ENCODE assay signal across 18 cellular contexts in genomic region chr4:84051728-84052127, GRCh38.
"Had no signal": no experiment of that assay in that cellular context is flagged by ENCODE, and none has a peak within 500 bp of the region (broad histone marks: within the 10 kb centered on the region; RNA-seq: fewer than 3 reads in every experiment).

No MANE protein-coding gene starts in this region.

- DNase-seq: activated B cell treated with CpG ODN at 0.5 μM for 24 hours; activated CD4-positive, alpha-beta memory T cell treated with anti-CD3 and anti-CD28 coated beads, Interleukin-2, amount 10 ng/mL, durations not matched to agents 7 days and 5 days; activated CD4-positive, alpha-beta T cell treated with anti-CD3 and anti-CD28 coated beads for 48 hours; activated CD8-positive, alpha-beta memory T cell treated with anti-CD3 and anti-CD28 coated beads, Interleukin-2, amount 10 ng/mL, durations not matched to agents 7 days and 5 days; activated naive CD4-positive, alpha-beta T cell; activated naive CD8-positive, alpha-beta T cell treated with anti-CD3 and anti-CD28 coated beads, Interleukin-2, amount 10 ng/mL, durations not matched to agents 7 days and 5 days; body of pancreas; dermis blood vessel endothelial cell; effector memory CD8-positive, alpha-beta T cell; foreskin fibroblast; hippocampal formation; left lung; nucleus accumbens; spleen; stimulated activated naive CD4-positive, alpha-beta T cell treated with Interleukin-2 at 50 U/mL for 16 hours; thyroid gland had no signal

- H3K4me1 Mint-ChIP-seq: activated B cell treated with CpG ODN at 0.5 μM for 24 hours; activated CD4-positive, alpha-beta memory T cell treated with anti-CD3 and anti-CD28 coated beads, Interleukin-2, amount 10 ng/mL, durations not matched to agents 7 days and 5 days; activated CD8-positive, alpha-beta memory T cell treated with anti-CD3 and anti-CD28 coated beads, Interleukin-2, amount 10 ng/mL, durations not matched to agents 7 days and 5 days; activated naive CD8-positive, alpha-beta T cell treated with anti-CD3 and anti-CD28 coated beads, Interleukin-2, amount 10 ng/mL, durations not matched to agents 7 days and 5 days had no signal

- H3K9me3 ChIP-seq: body of pancreas, left lung, spleen, thyroid gland had no signal

- H3K27ac ChIP-seq: body of pancreas, left lung, spleen, thyroid gland had no signal

- H3K9me3 Mint-ChIP-seq: activated B cell treated with CpG ODN at 0.5 μM for 24 hours; activated naive CD8-positive, alpha-beta T cell treated with anti-CD3 and anti-CD28 coated beads, Interleukin-2, amount 10 ng/mL, durations not matched to agents 7 days and 5 days; mesothelial cell of epicardium had no signal

- H3K36me3 ChIP-seq: left lung, spleen, thyroid gland had no signal

- H3K36me3 Mint-ChIP-seq: activated CD8-positive, alpha-beta memory T cell treated with anti-CD3 and anti-CD28 coated beads, Interleukin-2, amount 10 ng/mL, durations not matched to agents 7 days and 5 days; activated naive CD8-positive, alpha-beta T cell treated with anti-CD3 and anti-CD28 coated beads, Interleukin-2, amount 10 ng/mL, durations not matched to agents 7 days and 5 days; mesothelial cell of epicardium; natural killer cell treated with Interleukin-12 subunit alpha and Interleukin-12 subunit beta and Interleukin-15 and Interleukin-18, amount 100 ng/mL, for 72 hours had no signal

- H3K27me3 Mint-ChIP-seq: activated B cell treated with CpG ODN at 0.5 μM for 24 hours; activated CD4-positive, alpha-beta memory T cell treated with anti-CD3 and anti-CD28 coated beads, Interleukin-2, amount 10 ng/mL, durations not matched to agents 7 days and 5 days; activated CD8-positive, alpha-beta memory T cell treated with anti-CD3 and anti-CD28 coated beads, Interleukin-2, amount 10 ng/mL, durations not matched to agents 7 days and 5 days; activated naive CD8-positive, alpha-beta T cell treated with anti-CD3 and anti-CD28 coated beads, Interleukin-2, amount 10 ng/mL, durations not matched to agents 7 days and 5 days; effector memory CD8-positive, alpha-beta T cell; natural killer cell treated with Interleukin-12 subunit alpha and Interleukin-12 subunit beta and Interleukin-15 and Interleukin-18, amount 100 ng/mL, for 72 hours had no signal

- H3K4me3 Mint-ChIP-seq: activated B cell treated with CpG ODN at 0.5 μM for 24 hours; activated CD4-positive, alpha-beta memory T cell treated with anti-CD3 and anti-CD28 coated beads, Interleukin-2, amount 10 ng/mL, durations not matched to agents 7 days and 5 days; activated CD8-positive, alpha-beta memory T cell treated with anti-CD3 and anti-CD28 coated beads, Interleukin-2, amount 10 ng/mL, durations not matched to agents 7 days and 5 days; activated naive CD8-positive, alpha-beta T cell treated with anti-CD3 and anti-CD28 coated beads, Interleukin-2, amount 10 ng/mL, durations not matched to agents 7 days and 5 days; effector memory CD8-positive, alpha-beta T cell; mesothelial cell of epicardium; natural killer cell treated with Interleukin-12 subunit alpha and Interleukin-12 subunit beta and Interleukin-15 and Interleukin-18, amount 100 ng/mL, for 72 hours had no signal

- H3K4me1 ChIP-seq: body of pancreas, left lung, spleen, thyroid gland had no signal

- H3K27ac Mint-ChIP-seq: activated B cell treated with CpG ODN at 0.5 μM for 24 hours; activated CD4-positive, alpha-beta memory T cell treated with anti-CD3 and anti-CD28 coated beads, Interleukin-2, amount 10 ng/mL, durations not matched to agents 7 days and 5 days; activated CD8-positive, alpha-beta memory T cell treated with anti-CD3 and anti-CD28 coated beads, Interleukin-2, amount 10 ng/mL, durations not matched to agents 7 days and 5 days; activated naive CD8-positive, alpha-beta T cell treated with anti-CD3 and anti-CD28 coated beads, Interleukin-2, amount 10 ng/mL, durations not matched to agents 7 days and 5 days; effector memory CD8-positive, alpha-beta T cell; mesothelial cell of epicardium; natural killer cell treated with Interleukin-12 subunit alpha and Interleukin-12 subunit beta and Interleukin-15 and Interleukin-18, amount 100 ng/mL, for 72 hours had no signal

- H3K4me3 ChIP-seq: body of pancreas, left lung, spleen, thyroid gland had no signal

- H3K27me3 ChIP-seq: body of pancreas, left lung, spleen, thyroid gland had no signal
